Comparison of ENCODE assay signal across 29 cellular contexts in genomic region chr10:71434760-71435394, GRCh38. TPM values are rescaled to one million over a fixed set of nuclear protein-coding genes. Genes with fewer than 3 reads are reported as not detected.
A peak's percentile ranks its signal among the peaks of the same experiment; 100 is the strongest.
DNase-seq lines count a peak whose midpoint lies in the region; ATAC-seq and TF ChIP-seq lines count a peak whose summit lies in the region.
"Had no signal": no experiment of that assay in that cellular context is flagged by ENCODE, and none has a peak within 500 bp of the region (broad histone marks: within the 10 kb centered on the region; RNA-seq: fewer than 3 reads in every experiment).

No MANE protein-coding gene starts in this region.

- DNase-seq in heart left ventricle (no peak), Right ventricle myocardium inferior (ENCODE audit: missing footprints) (no peak), NCI-H2171 (lab: John Stamatoyannopoulos, UW) (peak; percentile 15), endodermal cell (peak; percentile 61), sciatic nerve (ENCODE audit: low spot score) (peak; percentile 33), retina (no peak), SIG-M5 treated with dmso at 0.1 percent for 504 hours (lab: John Stamatoyannopoulos, UW; ENCODE audit: unreplicated experiment) (no peak)
- DNase-seq in activated effector memory CD4-positive, alpha-beta T cell treated with Interleukin-2 at 50 U/mL for 16 hours: no peak
- DNase-seq: ACHN; activated B cell treated with CpG ODN at 0.5 μM for 24 hours; activated CD4-positive, alpha-beta T cell treated with anti-CD3 and anti-CD28 coated beads, Interleukin-2, amount 50 U/mL, for 4 hours; activated effector memory CD4-positive, alpha-beta T cell treated with anti-CD3 and anti-CD28 coated beads, Interleukin-2, amount 50 U/mL, for 16 hours; activated T-cell treated with anti-CD3 and anti-CD28 coated beads for 4 hours; hypothalamus; Kasumi-1; mammary epithelial cell; NCI-H187 treated with DMSO at 0.1 percent for 48 hours; NCI-H2227 treated with DMSO at 0.1 percent for 48 hours; NCI-H774; stimulated activated CD4-positive, alpha-beta T cell treated with anti-CD3 and anti-CD28 coated beads, Interleukin-4, amount 100 ng/mL, for 1 hour; stimulated activated naive B cell treated with anti-CD40 and anti-IgM and Interleukin-4, amounts not matched to agents 10 μg/mL and 1 μg/mL and 100 μg/mL, for 72 hours; uterus had no signal

- no peaks in the 10 kb centered on the region for H3K27me3 Mint-ChIP-seq in endodermal cell (ENCODE audit: insufficient read depth)

- no peak for ATAC-seq in heart left ventricle
- ATAC-seq in Right ventricle myocardium inferior: no peak
- ATAC-seq in sciatic nerve: no peak

- intact Hi-C loops in heart left ventricle (cut with DNase I) (loop anchor here in 1 of 10 donors (2.0 kb wide), 1 partner anchor 38 kb away; the partner anchor contains the start of gene CDH23), Right ventricle myocardium inferior (cut with DNase I) (no loop called here), sciatic nerve (cut with DNase I) (no loop called here)

- peaks cover 0 to 37% (median 23%) of the 10 kb centered on the region in 12 donors for H3K4me1 ChIP-seq in heart left ventricle
- no peaks in the 10 kb centered on the region for H3K4me1 ChIP-seq in endodermal cell (ENCODE audit: control insufficient read depth, insufficient read depth, low read length)
- H3K4me1 ChIP-seq: Caco-2, HAP-1, uterus had no signal

- WGBS in heart left ventricle, 4 donors: 75 to 93% (median 89%) methylated on average over 4 of the region's 4 CpGs
- WGBS in endodermal cell (ENCODE audit: insufficient coverage in 1 of 2, insufficient read length in 1 of 2), 2 experiments: 86 to 94% methylated on average over 3 to 4 of the region's 4 CpGs

- H3K27ac ChIP-seq in heart left ventricle (peak overlapping the region in 10 of 12 donors; percentile 1 to 86 (median 72)), endodermal cell (ENCODE audit: low read depth, low read length) (no peak overlapping the region)
- H3K27ac ChIP-seq: neutrophil, testis, uterus had no signal

- no peaks in the 10 kb centered on the region for H3K36me3 Mint-ChIP-seq in endodermal cell (ENCODE audit: low read depth)
- H3K36me3 Mint-ChIP-seq: stimulated activated naive B cell treated with anti-CD40 and anti-IgM and Interleukin-4, amounts not matched to agents 10 μg/mL and 1 μg/mL and 100 μg/mL, for 72 hours had no signal

- no peak overlapping the region for H3K9ac ChIP-seq in endodermal cell (ENCODE audit: extremely low read depth, low read length, poor library complexity, severe bottlenecking)

- H3K36me3 ChIP-seq in heart left ventricle (no peaks in the 10 kb centered on the region), endodermal cell (ENCODE audit: control insufficient read depth, insufficient read depth, low read length) (no peaks in the 10 kb centered on the region)
- H3K36me3 ChIP-seq: HAP-1, neutrophil, uterus had no signal

- no peak overlapping the region for H3K27ac Mint-ChIP-seq in endodermal cell
- H3K27ac Mint-ChIP-seq: activated B cell treated with CpG ODN at 0.5 μM for 24 hours; activated naive CD8-positive, alpha-beta T cell treated with anti-CD3 and anti-CD28 coated beads, Interleukin-2, amount 50 U/mL, for 24 hours; stimulated activated naive B cell treated with anti-CD40 and anti-IgM and Interleukin-4, amounts not matched to agents 10 μg/mL and 1 μg/mL and 100 μg/mL, for 72 hours had no signal

- H3K9me3 Mint-ChIP-seq in endodermal cell: no peaks in the 10 kb centered on the region
- H3K9me3 Mint-ChIP-seq: activated B cell treated with CpG ODN at 0.5 μM for 24 hours; activated naive CD8-positive, alpha-beta T cell treated with anti-CD3 and anti-CD28 coated beads, Interleukin-2, amount 50 U/mL, for 24 hours; effector memory CD8-positive, alpha-beta T cell; stimulated activated naive B cell treated with anti-CD40 and anti-IgM and Interleukin-4, amounts not matched to agents 10 μg/mL and 1 μg/mL and 100 μg/mL, for 72 hours had no signal

- H3K9me3 ChIP-seq in heart left ventricle (no peaks in the 10 kb centered on the region), endodermal cell (ENCODE audit: control insufficient read depth, low read length) (no peaks in the 10 kb centered on the region)
- H3K9me3 ChIP-seq: Caco-2, HAP-1, neutrophil, testis, uterus had no signal

- H3K4me3 ChIP-seq in heart left ventricle: no peak overlapping the region
- H3K4me3 ChIP-seq in endodermal cell (ENCODE audit: low read length): no peak overlapping the region
- H3K4me3 ChIP-seq: HAP-1, testis, uterus had no signal

- H3K27me3 ChIP-seq in heart left ventricle (no peaks in the 10 kb centered on the region), endodermal cell (ENCODE audit: control insufficient read depth, insufficient read depth, low read length, poor library complexity, severe bottlenecking) (no peaks in the 10 kb centered on the region)
- H3K27me3 ChIP-seq: neutrophil, testis, uterus had no signal

- peaks cover 2% of the 10 kb centered on the region for H3K4me1 Mint-ChIP-seq in endodermal cell
- H3K4me1 Mint-ChIP-seq: activated B cell treated with CpG ODN at 0.5 μM for 24 hours; activated naive CD8-positive, alpha-beta T cell treated with anti-CD3 and anti-CD28 coated beads, Interleukin-2, amount 50 U/mL, for 24 hours; stimulated activated naive B cell treated with anti-CD40 and anti-IgM and Interleukin-4, amounts not matched to agents 10 μg/mL and 1 μg/mL and 100 μg/mL, for 72 hours had no signal

- no peak for TF ChIP-seq POLR2A in heart left ventricle (IDR thresholded peaks at IDR 0.05)

- TF ChIP-seq CTCF in heart left ventricle (IDR thresholded peaks at IDR 0.05) (no peak), endodermal cell (conservative IDR thresholded peaks at IDR 0.05) (no peak)

- no peak overlapping the region for H3K4me3 Mint-ChIP-seq in endodermal cell
- H3K4me3 Mint-ChIP-seq: activated B cell treated with CpG ODN at 0.5 μM for 24 hours; activated naive CD8-positive, alpha-beta T cell treated with anti-CD3 and anti-CD28 coated beads, Interleukin-2, amount 50 U/mL, for 24 hours; stimulated activated naive B cell treated with anti-CD40 and anti-IgM and Interleukin-4, amounts not matched to agents 10 μg/mL and 1 μg/mL and 100 μg/mL, for 72 hours had no signal

RNA-seq across cellular contexts. Expression of gene CDH23, which starts 38.2 kb away (rescaled TPM):
- total RNA-seq in heart left ventricle: 1 to 10 TPM; 1.2 to 8.6 (median 4.5) TPM
- polyA plus RNA-seq in heart left ventricle: 1 to 10 TPM; 1.9 to 3.3 TPM
- 4.8 TPM for total RNA-seq in Right ventricle myocardium inferior
- total RNA-seq in endodermal cell: 1 to 10 TPM; 2.1 to 4.2 TPM
- polyA plus RNA-seq in endodermal cell (2013, experiment 1 of 2): 9.2 TPM
- polyA plus RNA-seq in endodermal cell (2013, experiment 2 of 2): 10.8 TPM
- 20.1 TPM for total RNA-seq in sciatic nerve
- total RNA-seq: renal cortical epithelial cell had no signal

Comparison
In these comparisons a context has a peak if more than half of its experiments do, and no peak if none do; other contexts are left out.
1. DNase-seq: peak in NCI-H2171 (single experiment), endodermal cell (single experiment) and sciatic nerve (single experiment); none in heart left ventricle (0 of 5), Right ventricle myocardium inferior (single experiment), activated effector memory CD4-positive, alpha-beta T cell treated with Interleukin-2 at 50 U/mL for 16 hours (single experiment), retina (single experiment) and SIG-M5 treated with dmso at 0.1 percent for 504 hours (single experiment).